In the genomic region with DNA sequence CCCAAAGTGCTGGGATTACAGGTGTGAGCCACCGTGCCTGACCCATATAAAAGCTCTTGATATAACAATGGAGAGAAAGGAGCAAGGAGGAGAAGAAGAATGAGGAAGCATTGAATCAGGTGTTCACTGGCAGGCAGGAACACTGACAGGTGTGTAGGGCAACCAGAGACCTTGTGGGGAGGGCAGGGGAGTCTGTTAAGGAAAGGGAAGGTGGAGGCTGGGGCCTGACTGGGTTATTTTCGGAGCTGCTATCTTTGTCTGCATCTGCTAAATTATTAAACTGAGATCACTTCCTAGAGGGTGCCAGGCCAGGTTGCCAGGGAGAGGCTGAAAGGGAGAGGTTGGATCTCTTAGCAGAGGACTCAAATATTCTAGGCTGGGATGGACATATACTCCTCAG, we compare ENCODE assay signal across 21 cellular contexts. TPM values are rescaled to one million over a fixed set of nuclear protein-coding genes. Genes with fewer than 3 reads are reported as not detected.
DNase-seq lines count a peak whose midpoint lies in the region; ATAC-seq, FAIRE-seq and TF ChIP-seq lines count a peak whose summit lies in the region.
"Had no signal": no experiment of that assay in that cellular context is flagged by ENCODE, and none has a peak within 500 bp of the region (broad histone marks: within the 10 kb centered on the region; RNA-seq: fewer than 3 reads in every experiment).

No MANE protein-coding gene starts in this region.

- no peak overlapping the region for H3K27ac Mint-ChIP-seq in CD8-positive, alpha-beta memory T cell
- no peak overlapping the region for H3K27ac Mint-ChIP-seq in activated naive CD8-positive, alpha-beta T cell treated with anti-CD3 and anti-CD28 coated beads, Interleukin-2, amount 50 U/mL, for 24 hours
- H3K27ac Mint-ChIP-seq: HFFc6 had no signal

- H3K4me3 ChIP-seq in A549 (no peak overlapping the region), parathyroid adenoma (ENCODE audit: low read depth, low read length) (no peak overlapping the region)
- H3K4me3 ChIP-seq in CD8-positive, alpha-beta memory T cell (ENCODE audit: low read length), result no peak overlapping the region
- H3K4me3 ChIP-seq: BLaER1 treated with 17β-estradiol and CSF1 and Interleukin-3, amounts not matched to agents 10 nM and 100 nM had no signal

- H3K4me1 ChIP-seq in A549 (peaks cover 21% of the 10 kb centered on the region), parathyroid adenoma (peaks cover 3% of the 10 kb centered on the region)
- H3K4me1 ChIP-seq in CD8-positive, alpha-beta memory T cell (ENCODE audit: insufficient read depth, low read length), result no peaks in the 10 kb centered on the region

- H3K9ac ChIP-seq in parathyroid adenoma, result no peak overlapping the region
- H3K9ac ChIP-seq: BLaER1 treated with 17β-estradiol and CSF1 and Interleukin-3, amounts not matched to agents 10 nM and 100 nM had no signal

- DNase-seq in A549 (ENCODE audit: low read depth in 1 of 2, low spot score in 1 of 2) (no peak), NCI-H2196 treated with DMSO at 0.1 percent for 48 hours (lab: John Stamatoyannopoulos, UW; ENCODE audit: unreplicated experiment) (peak; percentile 65), NCI-H187 (lab: John Stamatoyannopoulos, UW) (no peak)
- no peak for DNase-seq in CD8-positive, alpha-beta memory T cell
- no peak for DNase-seq in activated naive CD8-positive, alpha-beta T cell treated with anti-CD3 and anti-CD28 coated beads, Interleukin-2, amount 50 U/mL, for 24 hours
- no peak for DNase-seq in activated CD4-positive, CD25-positive, alpha-beta regulatory T cell (lab: John Stamatoyannopoulos, UW)
- DNase-seq: COR-L47; DMS153; HFFc6; NCI-H1930; NCI-H446 treated with DMSO at 0.1 percent for 48 hours; NK-92 treated with Interleukin-12 subunit alpha and Interleukin-12 subunit beta, amount 100 ng/mL, for 24 hours; SIG-M5 had no signal

- H3K27me3 Mint-ChIP-seq in CD8-positive, alpha-beta memory T cell, result peaks cover 18 to 44% of the 10 kb centered on the region in 2 donors
- H3K27me3 Mint-ChIP-seq in activated naive CD8-positive, alpha-beta T cell treated with anti-CD3 and anti-CD28 coated beads, Interleukin-2, amount 50 U/mL, for 24 hours, result peaks cover 43% of the 10 kb centered on the region

- WGBS in A549 (ENCODE audit: missing lambda C conversion rate), result 57% methylated on average over 2 of the region's 2 CpGs

- peak overlapping the region; percentile 36 to 79 for H3K27ac ChIP-seq in A549
- H3K27ac ChIP-seq in parathyroid adenoma, result peak overlapping the region; percentile 15
- H3K27ac ChIP-seq in CD8-positive, alpha-beta memory T cell (ENCODE audit: low read depth, low read length), result no peak overlapping the region
- H3K27ac ChIP-seq: BLaER1 treated with 17β-estradiol and CSF1 and Interleukin-3, amounts not matched to agents 10 nM and 100 nM had no signal

- H3K36me3 ChIP-seq in parathyroid adenoma (ENCODE audit: control insufficient read depth, insufficient read depth, low read length), result no peaks in the 10 kb centered on the region
- no peaks in the 10 kb centered on the region for H3K36me3 ChIP-seq in CD8-positive, alpha-beta memory T cell (ENCODE audit: insufficient read depth, low read length)
- H3K36me3 ChIP-seq: BLaER1 treated with 17β-estradiol and CSF1 and Interleukin-3, amounts not matched to agents 10 nM and 100 nM had no signal

- no peak for TF ChIP-seq EP300 in A549 (IDR thresholded peaks at IDR 0.05)

- no peak for TF ChIP-seq CTCF in A549 (IDR thresholded peaks at IDR 0.05)
- TF ChIP-seq CTCF in parathyroid adenoma (IDR thresholded peaks at IDR 0.05), result no peak

- H3K9me3 Mint-ChIP-seq in CD8-positive, alpha-beta memory T cell, result no peaks in the 10 kb centered on the region
- no peaks in the 10 kb centered on the region for H3K9me3 Mint-ChIP-seq in activated naive CD8-positive, alpha-beta T cell treated with anti-CD3 and anti-CD28 coated beads, Interleukin-2, amount 50 U/mL, for 24 hours
- H3K9me3 Mint-ChIP-seq: HFFc6 had no signal

- CTCF ChIA-PET in A549 (lab: Yijun Ruan, JAX), result interaction anchor here (0.6 to 6.5 kb wide), 7 partner anchors 10 to 676 kb away, joined by 3 to 78 read pairs (median 3); no protein-coding TSS in a partner anchor
- CTCF ChIA-PET in CD8-positive, alpha-beta memory T cell (lab: Charles Lee), result interaction anchor here (3.6 kb wide), 1 partner anchor 11 kb away, joined by 21 read pairs; no protein-coding TSS in a partner anchor

- no peak for TF ChIP-seq POLR2A in A549 (IDR thresholded peaks at IDR 0.05; ENCODE audit: low read length)

- H3K4me1 Mint-ChIP-seq in CD8-positive, alpha-beta memory T cell, result no peaks in the 10 kb centered on the region
- H3K4me1 Mint-ChIP-seq in activated naive CD8-positive, alpha-beta T cell treated with anti-CD3 and anti-CD28 coated beads, Interleukin-2, amount 50 U/mL, for 24 hours, result peaks cover 5% of the 10 kb centered on the region

- H3K4me3 Mint-ChIP-seq in CD8-positive, alpha-beta memory T cell, result peak overlapping the region in 1 of 7 donors; percentile 21
- no peak overlapping the region for H3K4me3 Mint-ChIP-seq in activated naive CD8-positive, alpha-beta T cell treated with anti-CD3 and anti-CD28 coated beads, Interleukin-2, amount 50 U/mL, for 24 hours
- H3K4me3 Mint-ChIP-seq: HFFc6 had no signal

- no peaks in the 10 kb centered on the region for H3K79me2 ChIP-seq in parathyroid adenoma

- H3K27me3 ChIP-seq in parathyroid adenoma (ENCODE audit: control insufficient read depth, insufficient read depth, low read length), result no peaks in the 10 kb centered on the region
- H3K27me3 ChIP-seq in CD8-positive, alpha-beta memory T cell (ENCODE audit: insufficient read depth, low read length, poor library complexity, severe bottlenecking), result peaks cover 6% of the 10 kb centered on the region

- H3K36me3 Mint-ChIP-seq in CD8-positive, alpha-beta memory T cell, result peaks cover 0 to under 1% (median 0%) of the 10 kb centered on the region in 3 donors
- H3K36me3 Mint-ChIP-seq in activated naive CD8-positive, alpha-beta T cell treated with anti-CD3 and anti-CD28 coated beads, Interleukin-2, amount 50 U/mL, for 24 hours (ENCODE audit: low read depth), result no peaks in the 10 kb centered on the region

- peak overlapping the region; percentile 50 for H2AFZ ChIP-seq in parathyroid adenoma

- no peak for TF ChIP-seq RAD21 in A549 (conservative IDR thresholded peaks at IDR 0.05 in 1 of 2, IDR thresholded peaks at IDR 0.05 in 1 of 2)

- H3K9me3 ChIP-seq in A549 (no peaks in the 10 kb centered on the region), parathyroid adenoma (ENCODE audit: control insufficient read depth, low read length) (no peaks in the 10 kb centered on the region)
- H3K9me3 ChIP-seq in CD8-positive, alpha-beta memory T cell (ENCODE audit: low read length), result no peaks in the 10 kb centered on the region
- H3K9me3 ChIP-seq: BLaER1 treated with 17β-estradiol and CSF1 and Interleukin-3, amounts not matched to agents 10 nM and 100 nM had no signal

- H3K4me2 ChIP-seq in A549 (0 out of 3 replicates have a peak overlapping the region, but pooled peaks have one; percentile 4), parathyroid adenoma (ENCODE audit: low read length) (peak overlapping the region; percentile 50)

- POLR2A ChIA-PET in A549 (lab: Yijun Ruan, JAX), result no interaction called here
- POLR2A ChIA-PET in CD8-positive, alpha-beta memory T cell (lab: Charles Lee), result no interaction called here

- FAIRE-seq in A549 (lab: Jason Lieb, UNC) (no peak), islet of Langerhans (lab: Jason Lieb, UNC) (peak; percentile 64)
- FAIRE-seq: H54, HTR-8/SVneo had no signal

- no peak for ATAC-seq in A549
- ATAC-seq in activated naive CD8-positive, alpha-beta T cell treated with anti-CD3 and anti-CD28 coated beads, Interleukin-2, amount 50 U/mL, for 24 hours, result no peak

TF ChIP-seq in A549, 52 proteins besides CTCF, POLR2A, EP300 and RAD21 (continues in another document):
- TF ChIP-seq KDM5A (IDR thresholded peaks at IDR 0.05) (no peak), FOXS1 (CRISPR knock-in tag; IDR thresholded peaks at IDR 0.05) (no peak), HOXA7 (CRISPR knock-in tag; IDR thresholded peaks at IDR 0.05) (no peak), ZC3H11A (IDR thresholded peaks at IDR 0.05) (no peak), FOSB (CRISPR knock-in tag; IDR thresholded peaks at IDR 0.05) (no peak), HOXB5 (CRISPR knock-in tag; IDR thresholded peaks at IDR 0.05) (no peak), BHLHE40 (IDR thresholded peaks at IDR 0.05; ENCODE audit: low read depth, low read length) (no peak)
- TF ChIP-seq, protein P1, sequence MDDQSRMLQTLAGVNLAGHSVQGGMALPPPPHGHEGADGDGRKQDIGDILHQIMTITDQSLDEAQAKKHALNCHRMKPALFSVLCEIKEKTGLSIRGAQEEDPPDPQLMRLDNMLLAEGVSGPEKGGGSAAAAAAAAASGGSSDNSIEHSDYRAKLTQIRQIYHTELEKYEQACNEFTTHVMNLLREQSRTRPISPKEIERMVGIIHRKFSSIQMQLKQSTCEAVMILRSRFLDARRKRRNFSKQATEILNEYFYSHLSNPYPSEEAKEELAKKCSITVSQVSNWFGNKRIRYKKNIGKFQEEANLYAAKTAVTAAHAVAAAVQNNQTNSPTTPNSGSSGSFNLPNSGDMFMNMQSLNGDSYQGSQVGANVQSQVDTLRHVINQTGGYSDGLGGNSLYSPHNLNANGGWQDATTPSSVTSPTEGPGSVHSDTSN (IDR thresholded peaks at IDR 0.05), result no peak

RNA-seq across cellular contexts. Expression of a gene that starts 6.8 kb away (rescaled TPM):
- polyA plus RNA-seq in A549 (2011; rRNA removed), result 113 and 134 TPM in 2 replicates
- 109 and 152 TPM in 2 replicates for polyA plus RNA-seq in A549 (2012; cell fraction: cytosol; rRNA removed)
- 100 and 141 TPM in 2 replicates for polyA plus RNA-seq in A549 (2012; cell fraction: nucleus; rRNA removed)
- polyA plus RNA-seq in A549 (2017; fragmentation: RNase III; extraction: RNeasy Plus Mini Kit Qiagen cat#74134 plus additional on column Dnase treatment), result 68.5 to 86.3 TPM (median 73.9 TPM) in 3 replicates
- 61.4 and 69.2 TPM in 2 replicates for polyA minus RNA-seq in A549 (2011; rRNA and poly(A)+ RNA removed)
- total RNA-seq in CD8-positive, alpha-beta memory T cell, result 1 to 10 TPM in 1 of 2 experiments, under 1 TPM in 1; 0.73 to 1.2 TPM
- polyA plus RNA-seq in CD8-positive, alpha-beta memory T cell, result not detected

RNA-seq across cellular contexts. Expression of a gene that starts 26.0 kb away (rescaled TPM):
- 0.27 and 0.36 TPM in 2 replicates for polyA plus RNA-seq in A549 (2011; rRNA removed)
- 0.94 and 1.0 TPM in 2 replicates for polyA plus RNA-seq in A549 (2012; cell fraction: cytosol; rRNA removed)
- 1.5 and 1.8 TPM in 2 replicates for polyA plus RNA-seq in A549 (2012; cell fraction: nucleus; rRNA removed)
- polyA plus RNA-seq in A549 (2017; fragmentation: RNase III; extraction: RNeasy Plus Mini Kit Qiagen cat#74134 plus additional on column Dnase treatment), result 0.98 to 1.2 TPM (median 1.0 TPM) in 3 replicates
- polyA minus RNA-seq in A549 (2011; rRNA and poly(A)+ RNA removed), result 0.33 and 0.83 TPM in 2 replicates
- total RNA-seq in CD8-positive, alpha-beta memory T cell, result not detected
- polyA plus RNA-seq in CD8-positive, alpha-beta memory T cell, result not detected
- total RNA-seq: OCI-LY7 had no signal

RNA-seq across cellular contexts. Expression of a gene that starts 26.4 kb away (rescaled TPM):
- polyA plus RNA-seq in A549 (2011; rRNA removed) (not detected in 2 replicates), A549 (2017; fragmentation: RNase III; extraction: RNeasy Plus Mini Kit Qiagen cat#74134 plus additional on column Dnase treatment) (not detected in 3 replicates)
- polyA plus RNA-seq in A549 (2012; cell fraction: cytosol; rRNA removed), result not detected in 2 replicates
- not detected in 2 replicates for polyA plus RNA-seq in A549 (2012; cell fraction: nucleus; rRNA removed)
- 0.15 TPM in 1 of 2 replicates, not detected in the other for polyA minus RNA-seq in A549 (2011; rRNA and poly(A)+ RNA removed)
- total RNA-seq in CD8-positive, alpha-beta memory T cell, result under 1 TPM; 0.24 to 0.39 TPM
- 4.6 TPM for polyA plus RNA-seq in CD8-positive, alpha-beta memory T cell
- total RNA-seq: A172, HFFc6, OCI-LY7, RPMI7951 had no signal

Comparison
In these comparisons a context has a peak if more than half of its experiments do, and no peak if none do; other contexts are left out.
1. RNA of a gene that starts 6.8 kb away (polyA plus RNA-seq): 68.5 to 152 TPM in A549; not detected in CD8-positive, alpha-beta memory T cell (single experiment); every median in the first group is over 10 times any median in the second.